8 cellular contexts compared by ENCODE assay signal in the genomic region with DNA sequence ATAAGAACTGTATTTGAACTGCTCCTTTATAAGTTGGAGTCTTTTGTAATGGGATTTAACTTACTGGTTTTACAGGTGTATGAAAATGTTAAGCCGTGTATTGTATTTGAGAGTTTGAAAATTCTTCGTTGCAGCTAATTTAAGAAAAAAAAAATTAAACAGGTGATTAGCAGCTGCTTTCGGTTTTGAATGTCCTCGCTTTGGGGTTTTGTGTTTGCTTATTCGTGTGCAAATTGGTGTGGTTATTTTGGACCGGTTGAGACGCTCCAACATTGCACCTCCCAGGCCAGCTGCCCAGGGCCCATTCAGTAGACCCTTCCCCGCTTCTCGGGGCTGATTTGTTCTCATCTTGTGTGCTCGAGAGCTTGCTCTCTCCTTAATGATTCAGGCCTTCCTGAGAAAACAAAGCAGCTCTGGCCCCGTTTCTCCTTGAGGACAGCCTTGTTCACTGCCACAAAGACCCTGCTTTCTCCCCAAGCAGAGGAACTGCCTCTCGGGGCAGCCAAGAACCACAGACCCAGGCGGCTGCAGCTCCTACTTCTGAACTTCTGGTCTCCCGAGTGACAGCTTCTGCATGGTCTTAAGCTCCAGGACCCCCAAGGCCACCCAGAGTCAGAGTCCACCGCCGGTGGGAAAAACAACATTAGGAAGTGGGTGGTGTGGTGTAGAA.
DNase-seq lines count a peak whose midpoint lies in the region; ATAC-seq lines count a peak whose summit lies in the region.

No MANE protein-coding gene starts in this region.

- H3K4me1 Mint-ChIP-seq in T-helper 17 cell, result peaks cover 44% of the 10 kb centered on the region
- H3K4me1 Mint-ChIP-seq in activated T-helper 17 cell treated with anti-CD3 and anti-CD28 coated beads, Interleukin-2, amount 50 U/mL, for 72 hours, result peaks cover 42% of the 10 kb centered on the region

- no peaks in the 10 kb centered on the region for H3K9me3 Mint-ChIP-seq in activated T-helper 17 cell treated with anti-CD3 and anti-CD28 coated beads, Interleukin-2, amount 50 U/mL, for 72 hours

- no peaks in the 10 kb centered on the region for H3K9me3 ChIP-seq in T-helper 17 cell (ENCODE audit: control insufficient read depth, low read length, poor library complexity, severe bottlenecking)

- ATAC-seq in HG02885 (IDR thresholded peaks at IDR 0.05; ENCODE audit: poor library complexity, unreplicated experiment) (peak; percentile 60), T-helper 17 cell (no peak)
- no peak for ATAC-seq in activated T-helper 17 cell treated with anti-CD3 and anti-CD28 coated beads, Interleukin-2, amount 50 U/mL, for 72 hours (replicated peaks)

- DNase-seq in SHP77 (lab: John Stamatoyannopoulos, UW), result peak; percentile 8 to 21
- DNase-seq in SHP77 treated with DMSO at 0.1 percent for 48 hours (lab: John Stamatoyannopoulos, UW), result no peak
- no peak for DNase-seq in T-helper 17 cell
- peak; percentile 50 for DNase-seq in midbrain (lab: John Stamatoyannopoulos, UW)
- DNase-seq in stimulated activated CD8-positive, alpha-beta memory T cell treated with anti-CD3 and anti-CD28 coated beads, Interleukin-4, amount 100 ng/mL, for 48 hours, result no peak
- DNase-seq in HT-29 (ENCODE audit: low spot score), result no peak

- H3K36me3 Mint-ChIP-seq in T-helper 17 cell (ENCODE audit: low read depth), result no peaks in the 10 kb centered on the region
- peaks cover 17% of the 10 kb centered on the region for H3K36me3 Mint-ChIP-seq in activated T-helper 17 cell treated with anti-CD3 and anti-CD28 coated beads, Interleukin-2, amount 50 U/mL, for 72 hours (ENCODE audit: low read depth)

- H3K4me3 Mint-ChIP-seq in T-helper 17 cell, result no peak overlapping the region
- H3K4me3 Mint-ChIP-seq in activated T-helper 17 cell treated with anti-CD3 and anti-CD28 coated beads, Interleukin-2, amount 50 U/mL, for 72 hours, result no peak overlapping the region

- H3K27ac Mint-ChIP-seq in T-helper 17 cell, result peak overlapping the region; percentile 61
- no peak overlapping the region for H3K27ac Mint-ChIP-seq in activated T-helper 17 cell treated with anti-CD3 and anti-CD28 coated beads, Interleukin-2, amount 50 U/mL, for 72 hours

- H3K27me3 Mint-ChIP-seq in T-helper 17 cell, result no peaks in the 10 kb centered on the region
- no peaks in the 10 kb centered on the region for H3K27me3 Mint-ChIP-seq in activated T-helper 17 cell treated with anti-CD3 and anti-CD28 coated beads, Interleukin-2, amount 50 U/mL, for 72 hours

Comparison
In these comparisons a context has a peak if more than half of its experiments do, and no peak if none do; other contexts are left out.
1. DNase-seq: peak in SHP77 (2 of 2) and midbrain (single experiment); none in SHP77 treated with DMSO at 0.1 percent for 48 hours (single experiment), T-helper 17 cell (0 of 3), stimulated activated CD8-positive, alpha-beta memory T cell treated with anti-CD3 and anti-CD28 coated beads, Interleukin-4, amount 100 ng/mL, for 48 hours (single experiment) and HT-29 (single experiment).